In the genomic region with DNA sequence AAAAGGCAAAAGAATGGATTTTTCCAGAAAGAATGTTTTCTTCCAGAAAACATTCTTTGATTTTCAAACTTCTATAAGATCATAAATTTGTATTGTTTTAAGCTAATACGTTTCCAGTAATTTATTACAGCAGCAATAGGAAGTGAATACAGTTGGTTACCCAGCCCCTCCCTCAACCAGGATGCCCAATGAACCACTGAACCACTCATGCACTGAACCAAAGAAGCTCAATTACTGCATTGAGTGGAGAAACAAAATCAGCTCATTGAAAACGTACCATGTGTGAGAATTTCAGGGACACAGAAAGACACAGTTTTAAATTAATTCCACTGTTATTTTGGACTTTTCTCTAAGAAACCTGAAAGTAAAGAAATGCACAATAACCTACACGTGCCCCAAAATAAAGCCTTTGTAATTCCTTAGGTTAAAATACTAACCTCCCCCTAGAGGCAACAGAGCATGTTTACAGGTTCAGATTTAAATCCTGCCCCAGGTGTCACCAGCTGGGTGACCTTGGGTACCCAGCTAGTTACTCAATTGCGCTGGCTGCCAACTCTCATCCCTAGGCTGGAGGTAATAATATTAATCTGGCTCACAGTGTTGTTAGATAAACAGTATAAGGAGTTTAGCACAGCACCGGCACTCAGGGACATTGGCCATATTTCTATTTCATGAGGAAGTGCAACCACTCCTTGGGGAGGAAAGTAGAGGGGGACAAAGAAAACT, we compare ENCODE assay signal across 8 cellular contexts.
DNase-seq lines count a peak whose midpoint lies in the region; ATAC-seq, FAIRE-seq and TF ChIP-seq lines count a peak whose summit lies in the region.

No MANE protein-coding gene starts in this region.

- TF ChIP-seq CTCF in MM.1S (IDR thresholded peaks at IDR 0.05; ENCODE audit: low read length) (peak; percentile 40; the same call in 1 of the 2 replicates), endodermal cell (conservative IDR thresholded peaks at IDR 0.05) (peak; percentile 81), sigmoid colon (IDR thresholded peaks at IDR 0.05) (no peak)

- peaks cover 23% of the 10 kb centered on the region for H3K4me1 Mint-ChIP-seq in endodermal cell
- peaks cover 20% of the 10 kb centered on the region for H3K4me1 Mint-ChIP-seq in stimulated activated memory B cell treated with anti-CD40 and anti-IgM and Interleukin-4, amounts not matched to agents 10 μg/mL and 1 μg/mL and 100 μg/mL, for 72 hours

- no peaks in the 10 kb centered on the region for H3K79me2 ChIP-seq in MM.1S (ENCODE audit: low read length)

- no peaks in the 10 kb centered on the region for H3K36me3 Mint-ChIP-seq in endodermal cell (ENCODE audit: low read depth)
- no peaks in the 10 kb centered on the region for H3K36me3 Mint-ChIP-seq in stimulated activated memory B cell treated with anti-CD40 and anti-IgM and Interleukin-4, amounts not matched to agents 10 μg/mL and 1 μg/mL and 100 μg/mL, for 72 hours

- no peaks in the 10 kb centered on the region for H3F3A ChIP-seq in MM.1S (ENCODE audit: insufficient read depth, low read length)

- H3K4me3 ChIP-seq in MM.1S (ENCODE audit: low read length) (no peak overlapping the region), endodermal cell (ENCODE audit: low read length) (no peak overlapping the region), small intestine (ENCODE audit: low read depth in 1 of 2, low read length in 2 of 2) (no peak overlapping the region), sigmoid colon (no peak overlapping the region)

- H3K4me3 Mint-ChIP-seq in endodermal cell: no peak overlapping the region
- H3K4me3 Mint-ChIP-seq in stimulated activated memory B cell treated with anti-CD40 and anti-IgM and Interleukin-4, amounts not matched to agents 10 μg/mL and 1 μg/mL and 100 μg/mL, for 72 hours: no peak overlapping the region

- no peak overlapping the region for H3K9ac ChIP-seq in MM.1S (ENCODE audit: low read length)
- no peak overlapping the region for H3K9ac ChIP-seq in endodermal cell (ENCODE audit: extremely low read depth, low read length, poor library complexity, severe bottlenecking)

- no peak overlapping the region for H3K27ac Mint-ChIP-seq in endodermal cell
- H3K27ac Mint-ChIP-seq in stimulated activated memory B cell treated with anti-CD40 and anti-IgM and Interleukin-4, amounts not matched to agents 10 μg/mL and 1 μg/mL and 100 μg/mL, for 72 hours: no peak overlapping the region

- TF ChIP-seq EP300 in sigmoid colon (IDR thresholded peaks at IDR 0.05): no peak

- H3K4me2 ChIP-seq in MM.1S (ENCODE audit: low read depth, low read length): no peak overlapping the region

- H3K9me2 ChIP-seq in MM.1S (replicated peaks; ENCODE audit: insufficient read depth, low read length): no peaks in the 10 kb centered on the region

- H3K9me3 ChIP-seq in MM.1S (replicated peaks; ENCODE audit: insufficient read depth, low read length) (no peaks in the 10 kb centered on the region), endodermal cell (ENCODE audit: control insufficient read depth, low read length) (no peaks in the 10 kb centered on the region), small intestine (ENCODE audit: control insufficient read depth, low read depth) (no peaks in the 10 kb centered on the region), sigmoid colon (no peaks in the 10 kb centered on the region)

- no peaks in the 10 kb centered on the region for H3K9me3 Mint-ChIP-seq in endodermal cell
- peaks cover 3% of the 10 kb centered on the region for H3K9me3 Mint-ChIP-seq in stimulated activated memory B cell treated with anti-CD40 and anti-IgM and Interleukin-4, amounts not matched to agents 10 μg/mL and 1 μg/mL and 100 μg/mL, for 72 hours

- no peak overlapping the region for H2AFZ ChIP-seq in MM.1S (ENCODE audit: low read length)

- H3K27me3 Mint-ChIP-seq in endodermal cell (ENCODE audit: insufficient read depth): no peaks in the 10 kb centered on the region
- H3K27me3 Mint-ChIP-seq in stimulated activated memory B cell treated with anti-CD40 and anti-IgM and Interleukin-4, amounts not matched to agents 10 μg/mL and 1 μg/mL and 100 μg/mL, for 72 hours: peaks cover 10% of the 10 kb centered on the region

- 0 out of 2 replicates have a peak, but pooled peaks cover 4% of the 10 kb centered on the region for H3K4me1 ChIP-seq in MM.1S (ENCODE audit: low read length)
- no peaks in the 10 kb centered on the region for H3K4me1 ChIP-seq in endodermal cell (ENCODE audit: control insufficient read depth, insufficient read depth, low read length)
- H3K4me1 ChIP-seq in small intestine (ENCODE audit: control insufficient read depth in 2 of 2, insufficient read depth in 1 of 2, low read depth in 1 of 2, low read length in 1 of 2): no peaks in the 10 kb centered on the region
- peaks cover 0 to 73% (median 48%) of the 10 kb centered on the region in 4 donors for H3K4me1 ChIP-seq in sigmoid colon

- FAIRE-seq in small intestine (lab: Jason Lieb, UNC): no peak

- H3K36me3 ChIP-seq in MM.1S (replicated peaks; ENCODE audit: insufficient read depth, low read length) (no peaks in the 10 kb centered on the region), endodermal cell (ENCODE audit: control insufficient read depth, insufficient read depth, low read length) (no peaks in the 10 kb centered on the region), small intestine (ENCODE audit: control insufficient read depth in 2 of 2, insufficient read depth in 2 of 2, low read length in 2 of 2) (no peaks in the 10 kb centered on the region), sigmoid colon (no peaks in the 10 kb centered on the region)

- ATAC-seq in stimulated activated memory B cell treated with anti-CD40 and anti-IgM and Interleukin-4, amounts not matched to agents 10 μg/mL and 1 μg/mL and 100 μg/mL, for 72 hours: no peak
- no peak for ATAC-seq in HG02970 (IDR thresholded peaks at IDR 0.05; ENCODE audit: low FRiP score, unreplicated experiment)

- intact Hi-C loops in sigmoid colon (cut with DNase I): no loop called here

- 68 to 74% methylated on average over 4 to 5 of the region's 5 CpGs for WGBS in endodermal cell (ENCODE audit: insufficient coverage in 1 of 2, insufficient read length in 1 of 2), 2 experiments
- 25 to 47% (median 35%) methylated on average over 5 of the region's 5 CpGs for whole genome bisulfite sequencing in small intestine, 3 donors
- 49 to 50% methylated on average over 5 of the region's 5 CpGs for WGBS in sigmoid colon, 2 donors

- H3K27me3 ChIP-seq in MM.1S (replicated peaks; ENCODE audit: insufficient read depth, low read length) (no peaks in the 10 kb centered on the region), endodermal cell (ENCODE audit: control insufficient read depth, insufficient read depth, low read length, poor library complexity, severe bottlenecking) (no peaks in the 10 kb centered on the region), small intestine (ENCODE audit: control insufficient read depth in 2 of 2, insufficient read depth in 2 of 2, low read length in 2 of 2) (no peaks in the 10 kb centered on the region), sigmoid colon (no peaks in the 10 kb centered on the region)

- no peak overlapping the region for H3K27ac ChIP-seq in MM.1S (ENCODE audit: low read length)
- no peak overlapping the region for H3K27ac ChIP-seq in endodermal cell (ENCODE audit: low read depth, low read length)
- no peak overlapping the region for H3K27ac ChIP-seq in small intestine (ENCODE audit: low read depth in 1 of 2, low read length in 1 of 2)
- no peak overlapping the region for H3K27ac ChIP-seq in sigmoid colon

- no peak for TF ChIP-seq POLR2A in sigmoid colon (IDR thresholded peaks at IDR 0.05)

- DNase-seq in NCI-H1694 treated with DMSO at 0.1 percent for 48 hours (lab: John Stamatoyannopoulos, UW) (peak; percentile 13), NCI-H1694 (lab: John Stamatoyannopoulos, UW) (no peak), MM.1S (peak; percentile 30), endodermal cell (peak; percentile 51), small intestine (peak; percentile 23), sigmoid colon (no peak)

- H4K20me1 ChIP-seq in MM.1S (ENCODE audit: insufficient read depth, low read length): no peaks in the 10 kb centered on the region

Comparison
In these comparisons a context has a peak if more than half of its experiments do, and no peak if none do; other contexts are left out.
1. DNase-seq: peak in NCI-H1694 treated with DMSO at 0.1 percent for 48 hours (single experiment), MM.1S (single experiment), endodermal cell (single experiment) and small intestine (single experiment); none in NCI-H1694 (single experiment) and sigmoid colon (single experiment).
2. CTCF ChIP-seq: peak in MM.1S (single experiment) and endodermal cell (single experiment); none in sigmoid colon (0 of 4).